Comparison of ENCODE assay signal across 1 cellular context in genomic region chr7:106102387-106102966, GRCh38.
A peak's percentile ranks its signal among the peaks of the same experiment; 100 is the strongest.
TF ChIP-seq lines count a peak whose summit lies in the region.

No MANE protein-coding gene starts in this region.

TF ChIP-seq in K562, 482 proteins besides CTCF, POLR2A, EP300 and RAD21 (continued from another document):
- TF ChIP-seq ZHX1 (conservative IDR thresholded peaks at IDR 0.05; ENCODE audit: low read length) (no peak), PML (IDR thresholded peaks at IDR 0.05; ENCODE audit: low read length) (no peak), ZNF398 (CRISPR knock-in tag; IDR thresholded peaks at IDR 0.05) (no peak), GABPA (tag; conservative IDR thresholded peaks at IDR 0.05; ENCODE audit: low read depth) (0 out of 2 replicates have a peak, but pooled peaks have one; percentile 1), ZNF347 (CRISPR knock-in tag; IDR thresholded peaks at IDR 0.05; ENCODE audit: low read depth) (no peak), ZNF518B (CRISPR knock-in tag; IDR thresholded peaks at IDR 0.05) (no peak), CEBPG (CRISPR knock-in tag; IDR thresholded peaks at IDR 0.05) (no peak), CEBPG (tag; conservative IDR thresholded peaks at IDR 0.05 in 1 of 2, IDR thresholded peaks at IDR 0.05 in 1 of 2) (no peak), ZNF778 (CRISPR knock-in tag; IDR thresholded peaks at IDR 0.05) (no peak), MYC (IDR thresholded peaks at IDR 0.05; ENCODE audit: low read depth, low read length) (no peak), MYC (CRISPR knock-in tag; IDR thresholded peaks at IDR 0.05; ENCODE audit: borderline replicate concordance, low read depth) (no peak), LARP7 (IDR thresholded peaks at IDR 0.05) (no peak), BMI1 (IDR thresholded peaks at IDR 0.05; ENCODE audit: low read length) (no peak), SREBF1 (IDR thresholded peaks at IDR 0.05; ENCODE audit: borderline replicate concordance, low read depth, low read length) (no peak), CTBP1 (IDR thresholded peaks at IDR 0.05; ENCODE audit: borderline replicate concordance) (peak; percentile 38; the same call in 1 of the 2 replicates), CBX1 (IDR thresholded peaks at IDR 0.05; ENCODE audit: low read depth) (no peak), ZNF639 (CRISPR knock-in tag; conservative IDR thresholded peaks at IDR 0.05 in 1 of 2, IDR thresholded peaks at IDR 0.05 in 1 of 2) (no peak), CBX2 (IDR thresholded peaks at IDR 0.05; ENCODE audit: insufficient read depth, low read length, poor library complexity, severe bottlenecking) (no peak), KLF1 (tag; IDR thresholded peaks at IDR 0.05) (no peak), ZNF445 (CRISPR knock-in tag; IDR thresholded peaks at IDR 0.05; ENCODE audit: low read depth) (0 out of 2 replicates have a peak, but pooled peaks have one; percentile 32), ZNF696 (CRISPR knock-in tag; conservative IDR thresholded peaks at IDR 0.05) (no peak), ZNF253 (CRISPR knock-in tag; conservative IDR thresholded peaks at IDR 0.05) (no peak), SAP30 (IDR thresholded peaks at IDR 0.05; ENCODE audit: borderline replicate concordance, insufficient read depth, low read depth, low read length, poor library complexity, severe bottlenecking) (no peak), ILK (tag; IDR thresholded peaks at IDR 0.05; ENCODE audit: borderline replicate concordance, low read depth) (no peak), NBN (IDR thresholded peaks at IDR 0.05; ENCODE audit: low read depth) (no peak), NFE2L1 (tag; IDR thresholded peaks at IDR 0.05; ENCODE audit: borderline replicate concordance, low read depth) (no peak), ARID3B (CRISPR knock-in tag; IDR thresholded peaks at IDR 0.05; ENCODE audit: borderline replicate concordance) (no peak), KAT8 (IDR thresholded peaks at IDR 0.05; ENCODE audit: low read depth) (no peak), GABPB1 (CRISPR knock-in tag; IDR thresholded peaks at IDR 0.05) (no peak), ZNF277 (CRISPR knock-in tag; IDR thresholded peaks at IDR 0.05; ENCODE audit: borderline replicate concordance) (no peak), TCFL5 (CRISPR knock-in tag; conservative IDR thresholded peaks at IDR 0.05) (no peak), ESRRA (IDR thresholded peaks at IDR 0.05; ENCODE audit: borderline replicate concordance, low read depth) (peak; percentile 75; the same call in 1 of the 2 replicates), MXD1 (CRISPR knock-in tag; IDR thresholded peaks at IDR 0.05; ENCODE audit: borderline replicate concordance, poor library complexity, severe bottlenecking) (no peak), XRCC5 (IDR thresholded peaks at IDR 0.05; ENCODE audit: low read depth, low read length) (no peak), ZNF449 (CRISPR knock-in tag; IDR thresholded peaks at IDR 0.05) (no peak), ELF4 (CRISPR knock-in tag; IDR thresholded peaks at IDR 0.05) (0 out of 2 replicates have a peak, but pooled peaks have one; percentile 21), NEUROD1 (IDR thresholded peaks at IDR 0.05; ENCODE audit: borderline replicate concordance, low read depth, low read length, partially characterized antibody) (no peak), SRSF1 (IDR thresholded peaks at IDR 0.05; ENCODE audit: low read depth, low read length) (no peak)
TF ChIP-seq in K562: peak in this region for 65.
